ENCODE assay signal across 20 cellular contexts in the genomic region with DNA sequence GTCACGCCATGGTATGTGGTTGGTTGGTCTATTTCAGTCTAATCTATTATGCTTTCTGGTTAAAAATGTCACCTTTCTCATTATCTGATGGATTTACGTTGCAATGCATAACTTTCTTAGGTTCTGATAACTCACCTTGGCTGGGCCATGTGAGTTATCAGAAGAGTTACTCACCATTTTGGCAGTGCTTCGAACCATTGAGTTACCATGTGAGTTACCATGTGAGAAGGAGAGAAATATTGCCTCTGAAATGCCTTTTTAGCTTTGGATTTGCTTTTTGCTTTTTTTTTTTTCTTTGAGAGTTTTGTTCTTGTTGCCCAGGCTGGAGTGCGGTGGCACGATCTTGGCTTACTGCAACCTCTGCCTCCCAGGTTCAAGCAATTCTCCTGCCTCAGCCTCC. TPM values are rescaled to one million over a fixed set of nuclear protein-coding genes. Genes with fewer than 3 reads are reported as not detected.
DNase-seq lines count a peak whose midpoint lies in the region; ATAC-seq and TF ChIP-seq lines count a peak whose summit lies in the region.
"Had no signal": no experiment of that assay in that cellular context is flagged by ENCODE, and none has a peak within 500 bp of the region (broad histone marks: within the 10 kb centered on the region; RNA-seq: fewer than 3 reads in every experiment).

No MANE protein-coding gene starts in this region.

- H3K4me3 ChIP-seq in CD4-positive, alpha-beta memory T cell (ENCODE audit: low read length in 2 of 2) = no peak overlapping the region
- no peak overlapping the region for H3K4me3 ChIP-seq in hepatocyte

- no peaks in the 10 kb centered on the region for H4K20me1 ChIP-seq in hepatocyte (ENCODE audit: insufficient read depth, poor library complexity, severe bottlenecking)

- H3K9me3 Mint-ChIP-seq in activated CD4-positive, alpha-beta T cell treated with anti-CD3 and anti-CD28 coated beads for 36 hours (ENCODE audit: low read depth) = no peaks in the 10 kb centered on the region
- H3K9me3 Mint-ChIP-seq in CD4-positive, alpha-beta memory T cell = no peaks in the 10 kb centered on the region
- no peaks in the 10 kb centered on the region for H3K9me3 Mint-ChIP-seq in activated T-helper 1 cell treated with anti-CD3 and anti-CD28 coated beads, Interleukin-12 subunit alpha, Interleukin-12 subunit beta, Interleukin-2, Interleukin-4 antibody, amounts not matched to agents 30 ng/mL and 10 ng/mL and 1 ng/mL, durations not matched to agents 14 hours and 24 hours and 36 hours
- no peaks in the 10 kb centered on the region for H3K9me3 Mint-ChIP-seq in natural killer cell treated with Interleukin-12 subunit alpha and Interleukin-12 subunit beta and Interleukin-15 and Interleukin-18, amount 100 ng/mL, for 72 hours

- H3K4me3 Mint-ChIP-seq in activated CD4-positive, alpha-beta T cell treated with anti-CD3 and anti-CD28 coated beads for 36 hours = peak overlapping the region; percentile 94
- H3K4me3 Mint-ChIP-seq in CD4-positive, alpha-beta memory T cell = peak overlapping the region; percentile 6 to 98 (median 86)
- peak overlapping the region; percentile 99 for H3K4me3 Mint-ChIP-seq in activated T-helper 1 cell treated with anti-CD3 and anti-CD28 coated beads, Interleukin-12 subunit alpha, Interleukin-12 subunit beta, Interleukin-2, Interleukin-4 antibody, amounts not matched to agents 30 ng/mL and 10 ng/mL and 1 ng/mL, durations not matched to agents 14 hours and 24 hours and 36 hours
- H3K4me3 Mint-ChIP-seq in natural killer cell treated with Interleukin-12 subunit alpha and Interleukin-12 subunit beta and Interleukin-15 and Interleukin-18, amount 100 ng/mL, for 72 hours = peak overlapping the region; percentile 94

- CTCF ChIA-PET in activated CD4-positive, alpha-beta T cell treated with anti-CD3 and anti-CD28 coated beads for 36 hours (lab: Charles Lee) = interaction anchor here (0.6 to 2.5 kb wide), 3 partner anchors 9 to 332 kb away, joined by 3 to 15 read pairs (median 4); no protein-coding TSS in a partner anchor
- CTCF ChIA-PET in CD4-positive, alpha-beta memory T cell (lab: Charles Lee; ENCODE audit: partially characterized antibody) = interaction anchor here (1.1 to 6.8 kb wide), 3 partner anchors 11 to 304 kb away, joined by 3 to 54 read pairs (median 6); a partner anchor contains a TSS

- intact Hi-C loops in activated CD4-positive, alpha-beta T cell treated with anti-CD3 and anti-CD28 coated beads for 36 hours (cut with DNase I, micrococcal nuclease) = loop anchor here in 1 of 2 experiments (2.0 to 5.0 kb wide), 5 partner anchors 253 to 1985 kb away; a partner anchor contains a TSS
- intact Hi-C loops in CD4-positive, alpha-beta memory T cell (cut with micrococcal nuclease) = loop anchor here (2.0 to 5.0 kb wide), 4 partner anchors 41 to 1607 kb away; a partner anchor contains a TSS
- intact Hi-C loops in activated T-helper 1 cell treated with anti-CD3 and anti-CD28 coated beads, Interleukin-12 subunit alpha, Interleukin-12 subunit beta, Interleukin-2, Interleukin-4 antibody, amounts not matched to agents 30 ng/mL and 10 ng/mL and 1 ng/mL, durations not matched to agents 14 hours and 24 hours and 36 hours (cut with micrococcal nuclease) = loop anchor here (2.0 to 10.0 kb wide), 4 partner anchors 192 to 809 kb away; a partner anchor contains a TSS

- H3K4me2 ChIP-seq in hepatocyte = no peak overlapping the region

- no peaks in the 10 kb centered on the region for H3K9me2 ChIP-seq in hepatocyte (replicated peaks; ENCODE audit: insufficient read depth)

- H3K27me3 Mint-ChIP-seq in activated CD4-positive, alpha-beta T cell treated with anti-CD3 and anti-CD28 coated beads for 36 hours = no peaks in the 10 kb centered on the region
- no peaks in the 10 kb centered on the region for H3K27me3 Mint-ChIP-seq in CD4-positive, alpha-beta memory T cell
- H3K27me3 Mint-ChIP-seq in activated T-helper 1 cell treated with anti-CD3 and anti-CD28 coated beads, Interleukin-12 subunit alpha, Interleukin-12 subunit beta, Interleukin-2, Interleukin-4 antibody, amounts not matched to agents 30 ng/mL and 10 ng/mL and 1 ng/mL, durations not matched to agents 14 hours and 24 hours and 36 hours (ENCODE audit: insufficient read depth) = no peaks in the 10 kb centered on the region
- no peaks in the 10 kb centered on the region for H3K27me3 Mint-ChIP-seq in natural killer cell treated with Interleukin-12 subunit alpha and Interleukin-12 subunit beta and Interleukin-15 and Interleukin-18, amount 100 ng/mL, for 72 hours

- H3K4me1 Mint-ChIP-seq in activated CD4-positive, alpha-beta T cell treated with anti-CD3 and anti-CD28 coated beads for 36 hours = peaks cover 21% of the 10 kb centered on the region
- H3K4me1 Mint-ChIP-seq in CD4-positive, alpha-beta memory T cell = peaks cover 14 to 35% (median 22%) of the 10 kb centered on the region in 4 donors
- H3K4me1 Mint-ChIP-seq in activated T-helper 1 cell treated with anti-CD3 and anti-CD28 coated beads, Interleukin-12 subunit alpha, Interleukin-12 subunit beta, Interleukin-2, Interleukin-4 antibody, amounts not matched to agents 30 ng/mL and 10 ng/mL and 1 ng/mL, durations not matched to agents 14 hours and 24 hours and 36 hours (ENCODE audit: low read depth) = peaks cover 24% of the 10 kb centered on the region
- peaks cover 29 to 41% of the 10 kb centered on the region in 2 donors for H3K4me1 Mint-ChIP-seq in natural killer cell treated with Interleukin-12 subunit alpha and Interleukin-12 subunit beta and Interleukin-15 and Interleukin-18, amount 100 ng/mL, for 72 hours (ENCODE audit: low read depth in 2 of 2)

- no peak overlapping the region for H2AFZ ChIP-seq in hepatocyte

- peaks cover 21% of the 10 kb centered on the region for H3K36me3 Mint-ChIP-seq in activated CD4-positive, alpha-beta T cell treated with anti-CD3 and anti-CD28 coated beads for 36 hours (ENCODE audit: low read depth)
- H3K36me3 Mint-ChIP-seq in CD4-positive, alpha-beta memory T cell = peaks cover 35 to 42% of the 10 kb centered on the region in 2 donors
- peaks cover 24% of the 10 kb centered on the region for H3K36me3 Mint-ChIP-seq in activated T-helper 1 cell treated with anti-CD3 and anti-CD28 coated beads, Interleukin-12 subunit alpha, Interleukin-12 subunit beta, Interleukin-2, Interleukin-4 antibody, amounts not matched to agents 30 ng/mL and 10 ng/mL and 1 ng/mL, durations not matched to agents 14 hours and 24 hours and 36 hours (ENCODE audit: low read depth)
- H3K36me3 Mint-ChIP-seq in natural killer cell treated with Interleukin-12 subunit alpha and Interleukin-12 subunit beta and Interleukin-15 and Interleukin-18, amount 100 ng/mL, for 72 hours = peaks cover 7% of the 10 kb centered on the region

- H3K27ac ChIP-seq in CD4-positive, alpha-beta memory T cell (ENCODE audit: low read depth, low read length) = no peak overlapping the region
- H3K27ac ChIP-seq in hepatocyte = no peak overlapping the region
- H3K27ac ChIP-seq: adrenal gland, epithelial cell of prostate, prostate gland had no signal

- peaks cover 16% of the 10 kb centered on the region for H3K4me1 ChIP-seq in CD4-positive, alpha-beta memory T cell (ENCODE audit: insufficient read depth, low read length)
- no peaks in the 10 kb centered on the region for H3K4me1 ChIP-seq in hepatocyte (ENCODE audit: insufficient read depth)
- H3K4me1 ChIP-seq: prostate gland had no signal

- H3K36me3 ChIP-seq in CD4-positive, alpha-beta memory T cell (ENCODE audit: insufficient read depth, low read length) = peaks cover 8% of the 10 kb centered on the region
- no peaks in the 10 kb centered on the region for H3K36me3 ChIP-seq in hepatocyte (replicated peaks; ENCODE audit: insufficient read depth, low read depth)
- H3K36me3 ChIP-seq: prostate gland had no signal

- no peak for ATAC-seq in activated CD4-positive, alpha-beta T cell treated with anti-CD3 and anti-CD28 coated beads for 36 hours
- no peak for ATAC-seq in natural killer cell treated with Interleukin-12 subunit alpha and Interleukin-12 subunit beta and Interleukin-15 and Interleukin-18, amount 100 ng/mL, for 72 hours
- ATAC-seq: heart left ventricle had no signal

- peaks cover 13% of the 10 kb centered on the region for H3K79me2 ChIP-seq in hepatocyte

- no peaks in the 10 kb centered on the region for H3K9me3 ChIP-seq in CD4-positive, alpha-beta memory T cell (ENCODE audit: control insufficient read depth in 1 of 2, low read length in 2 of 2)
- no peaks in the 10 kb centered on the region for H3K9me3 ChIP-seq in hepatocyte (ENCODE audit: low read depth)
- H3K9me3 ChIP-seq: adrenal gland, Caco-2, heart left ventricle, prostate gland had no signal

- no peak for TF ChIP-seq CTCF in hepatocyte (IDR thresholded peaks at IDR 0.05; ENCODE audit: poor library complexity)

- POLR2A ChIA-PET in activated CD4-positive, alpha-beta T cell treated with anti-CD3 and anti-CD28 coated beads for 36 hours (lab: Charles Lee) = interaction anchor here (0.6 kb wide), 1 partner anchor 282 kb away, joined by 3 read pairs; no protein-coding TSS in a partner anchor
- POLR2A ChIA-PET in CD4-positive, alpha-beta memory T cell (lab: Charles Lee; ENCODE audit: partially characterized antibody) = interaction anchor here (0.6 kb wide), 1 partner anchor 9 kb away, joined by 3 read pairs; no protein-coding TSS in a partner anchor

- 98% methylated on average over 5 of the region's 5 CpGs for WGBS in hepatocyte (ENCODE audit: low lambda C conversion rate, missing lambda C conversion rate)

- no peak for DNase-seq in activated CD4-positive, alpha-beta T cell treated with anti-CD3 and anti-CD28 coated beads for 36 hours
- DNase-seq in activated CD4-positive, alpha-beta T cell treated with anti-CD3 and anti-CD28 coated beads, Interleukin-2, amount 50 U/mL, for 48 hours = no peak
- no peak for DNase-seq in CD4-positive, alpha-beta memory T cell
- DNase-seq in activated T-helper 1 cell treated with anti-CD3 and anti-CD28 coated beads, Interleukin-12 subunit alpha, Interleukin-12 subunit beta, Interleukin-2, Interleukin-4 antibody, amounts not matched to agents 30 ng/mL and 10 ng/mL and 1 ng/mL, durations not matched to agents 14 hours and 24 hours and 36 hours (ENCODE audit: low spot score) = no peak
- no peak for DNase-seq in natural killer cell treated with Interleukin-12 subunit alpha and Interleukin-12 subunit beta and Interleukin-15 and Interleukin-18, amount 100 ng/mL, for 72 hours (ENCODE audit: low spot score)
- no peak for DNase-seq in hypothalamus (lab: John Stamatoyannopoulos, UW)
- no peak for DNase-seq in hepatocyte (ENCODE audit: low spot score)
- no peak for DNase-seq in stimulated activated CD4-positive, alpha-beta T cell treated with anti-CD3 and anti-CD28 coated beads, Interleukin-4, amount 100 ng/mL, for 4 hours
- DNase-seq: Caco-2, GDM1, heart left ventricle, kidney, midbrain, NCI-H1417 treated with DMSO at 0.1 percent for 48 hours, NCI-H226, Right ventricle myocardium superior had no signal

- no peaks in the 10 kb centered on the region for H3K27me3 ChIP-seq in CD4-positive, alpha-beta memory T cell (ENCODE audit: insufficient read depth, low read length)
- H3K27me3 ChIP-seq in hepatocyte = no peaks in the 10 kb centered on the region
- H3K27me3 ChIP-seq: adrenal gland had no signal

- H3K27ac Mint-ChIP-seq in activated CD4-positive, alpha-beta T cell treated with anti-CD3 and anti-CD28 coated beads for 36 hours = no peak overlapping the region
- H3K27ac Mint-ChIP-seq in CD4-positive, alpha-beta memory T cell = peak overlapping the region in 2 of 7 donors; percentile 76 to 79
- H3K27ac Mint-ChIP-seq in activated T-helper 1 cell treated with anti-CD3 and anti-CD28 coated beads, Interleukin-12 subunit alpha, Interleukin-12 subunit beta, Interleukin-2, Interleukin-4 antibody, amounts not matched to agents 30 ng/mL and 10 ng/mL and 1 ng/mL, durations not matched to agents 14 hours and 24 hours and 36 hours = peak overlapping the region; percentile 15
- H3K27ac Mint-ChIP-seq in natural killer cell treated with Interleukin-12 subunit alpha and Interleukin-12 subunit beta and Interleukin-15 and Interleukin-18, amount 100 ng/mL, for 72 hours = no peak overlapping the region

RNA-seq across cellular contexts. Expression of a gene that starts 1.6 kb away (rescaled TPM):
- 10 to 100 TPM; 25.9 to 27.7 TPM for total RNA-seq in activated CD4-positive, alpha-beta T cell treated with anti-CD3 and anti-CD28 coated beads for 36 hours
- 10 to 100 TPM; 26.1 to 26.3 TPM for total RNA-seq in CD4-positive, alpha-beta memory T cell
- 10 to 100 TPM; 16.3 to 22.2 TPM for polyA plus RNA-seq in CD4-positive, alpha-beta memory T cell
- 28.0 and 29.1 TPM in 2 replicates for total RNA-seq in activated T-helper 1 cell treated with anti-CD3 and anti-CD28 coated beads, Interleukin-12 subunit alpha, Interleukin-12 subunit beta, Interleukin-2, Interleukin-4 antibody, amounts not matched to agents 30 ng/mL and 10 ng/mL and 1 ng/mL, durations not matched to agents 14 hours and 24 hours and 36 hours
- 10 to 100 TPM; 21.1 to 32.2 TPM for total RNA-seq in natural killer cell treated with Interleukin-12 subunit alpha and Interleukin-12 subunit beta and Interleukin-15 and Interleukin-18, amount 100 ng/mL, for 72 hours
- 10.7 and 19.9 TPM in 2 replicates for total RNA-seq in hepatocyte
- 18.8 and 22.0 TPM in 2 replicates for polyA plus RNA-seq in hepatocyte

RNA-seq across cellular contexts. Expression of a gene that starts 41.6 kb away (rescaled TPM):
- total RNA-seq in activated CD4-positive, alpha-beta T cell treated with anti-CD3 and anti-CD28 coated beads for 36 hours = not detected
- not detected for total RNA-seq in CD4-positive, alpha-beta memory T cell
- not detected for polyA plus RNA-seq in CD4-positive, alpha-beta memory T cell
- total RNA-seq in activated T-helper 1 cell treated with anti-CD3 and anti-CD28 coated beads, Interleukin-12 subunit alpha, Interleukin-12 subunit beta, Interleukin-2, Interleukin-4 antibody, amounts not matched to agents 30 ng/mL and 10 ng/mL and 1 ng/mL, durations not matched to agents 14 hours and 24 hours and 36 hours = not detected in 2 replicates
- total RNA-seq in natural killer cell treated with Interleukin-12 subunit alpha and Interleukin-12 subunit beta and Interleukin-15 and Interleukin-18, amount 100 ng/mL, for 72 hours = not detected
- 0.13 TPM in 1 of 2 replicates, not detected in the other for total RNA-seq in hepatocyte
- 0.28 TPM in 1 of 2 replicates, not detected in the other for polyA plus RNA-seq in hepatocyte
- total RNA-seq: Caco-2, kidney, prostate gland, Right ventricle myocardium superior, subcutaneous adipose tissue had no signal
